33 cellular contexts compared by ENCODE assay signal in genomic region chr2:74278694-74279093, GRCh38.
"Had no signal": no experiment of that assay in that cellular context is flagged by ENCODE, and none has a peak within 500 bp of the region (broad histone marks: within the 10 kb centered on the region; RNA-seq: fewer than 3 reads in every experiment).

No MANE protein-coding gene starts in this region.

- DNase-seq: activated B cell treated with CpG ODN at 0.5 μM for 24 hours; activated CD4-positive, alpha-beta memory T cell treated with anti-CD3 and anti-CD28 coated beads for 36 hours; activated CD4-positive, alpha-beta T cell treated with anti-CD3 and anti-CD28 coated beads for 4 hours; activated CD4-positive, alpha-beta T cell treated with anti-CD3 and anti-CD28 coated beads, Interleukin-2, amount 50 U/mL, for 1 hour; activated CD4-positive, CD25-positive, alpha-beta regulatory T cell treated with anti-CD3 and anti-CD28 coated beads, Interleukin-2, amount 50 U/mL, for 72 hours; activated CD8-positive, alpha-beta memory T cell treated with anti-CD3 and anti-CD28 coated beads, Interleukin-2, amount 50 U/mL, for 4 hours; activated effector memory CD4-positive, alpha-beta T cell treated with Interleukin-2 at 50 U/mL for 16 hours; activated naive CD4-positive, alpha-beta T cell; activated naive CD4-positive, alpha-beta T cell treated with anti-CD3 and anti-CD28 coated beads, Interleukin-2, amount 50 U/mL, for 16 hours; activated naive CD8-positive, alpha-beta T cell treated with anti-CD3 and anti-CD28 coated beads, Interleukin-2, amount 10 ng/mL, durations not matched to agents 7 days and 5 days; activated T-cell treated with anti-CD3 and anti-CD28 coated beads for 4 hours; activated T-cell treated with anti-CD3 and anti-CD28 coated beads, Interleukin-2, amount 50 U/mL, for 4 hours; amygdala; NCI-H1092 treated with DMSO at 0.1 percent for 48 hours; NCI-H1417; NCI-H146; NCI-H187; NCI-H2029 treated with DMSO at 0.1 percent for 48 hours; NCI-H2107; NCI-H226; NCI-H446 treated with DMSO at 0.1 percent for 48 hours; NCI-H524; PC-9; SIG-M5; T-cell; T-helper 2 cell; T-helper 9 cell had no signal

- H3K36me3 ChIP-seq: ascending aorta, cardiac muscle cell had no signal

- H3K27ac ChIP-seq: ascending aorta, cardiac muscle cell, PC-9, RWPE1, VCaP had no signal

- H3K4me2 ChIP-seq: PC-9 had no signal

- ATAC-seq: activated T-cell treated with anti-CD3 and anti-CD28 coated beads, Interleukin-2, amount 50 U/mL, for 4 hours; SK-N-SH treated with all-trans-retinoic acid at 6 μM for 48 hours; T-cell had no signal

- H2AFZ ChIP-seq: PC-9 had no signal

- FAIRE-seq: RCC 7860 had no signal

- H3K4me3 ChIP-seq: ascending aorta, cardiac muscle cell, PC-9 had no signal

- H3K27me3 ChIP-seq: ascending aorta, cardiac muscle cell had no signal

- H3K9me3 ChIP-seq: ascending aorta had no signal

- H3K4me1 ChIP-seq: ascending aorta had no signal
